In genomic region chr20:35226775-35227681, GRCh38 we compare ENCODE assay signal across 1 cellular context.
TF ChIP-seq lines count a peak whose summit lies in the region.

No MANE protein-coding gene starts in this region.

TF ChIP-seq in HepG2, 621 proteins besides CTCF, POLR2A, EP300 and RAD21 (continued from another document and continues in another):
- TF ChIP-seq, protein P1, sequence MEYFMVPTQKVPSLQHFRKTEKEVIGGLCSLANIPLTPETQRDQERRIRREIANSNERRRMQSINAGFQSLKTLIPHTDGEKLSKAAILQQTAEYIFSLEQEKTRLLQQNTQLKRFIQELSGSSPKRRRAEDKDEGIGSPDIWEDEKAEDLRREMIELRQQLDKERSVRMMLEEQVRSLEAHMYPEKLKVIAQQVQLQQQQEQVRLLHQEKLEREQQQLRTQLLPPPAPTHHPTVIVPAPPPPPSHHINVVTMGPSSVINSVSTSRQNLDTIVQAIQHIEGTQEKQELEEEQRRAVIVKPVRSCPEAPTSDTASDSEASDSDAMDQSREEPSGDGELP (IDR thresholded peaks at IDR 0.05; ENCODE audit: borderline replicate concordance, low read depth) = no peak
- TF ChIP-seq NFE2L1 (CRISPR knock-in tag; IDR thresholded peaks at IDR 0.05; ENCODE audit: borderline replicate concordance) (peak; percentile 72; the same call in 1 of the 2 replicates), RBAK (CRISPR knock-in tag; IDR thresholded peaks at IDR 0.05) (no peak), SMARCC2 (IDR thresholded peaks at IDR 0.05) (no peak), ZNF234 (CRISPR knock-in tag; conservative IDR thresholded peaks at IDR 0.05) (peak; percentile 95; the same call in 1 of the 2 replicates), ZNF354B (CRISPR knock-in tag; IDR thresholded peaks at IDR 0.05) (no peak), MAZ (IDR thresholded peaks at IDR 0.05; ENCODE audit: borderline replicate concordance, low read depth, low read length) (peak; percentile 99), MAZ (CRISPR knock-in tag; IDR thresholded peaks at IDR 0.05; ENCODE audit: low read depth) (peak; percentile 98), TEAD2 (CRISPR knock-in tag; IDR thresholded peaks at IDR 0.05) (peak; percentile 97), SRSF4 (IDR thresholded peaks at IDR 0.05; ENCODE audit: low read depth, low read length, poor library complexity, severe bottlenecking) (no peak), ZFP37 (CRISPR knock-in tag; IDR thresholded peaks at IDR 0.05; ENCODE audit: borderline replicate concordance) (peak; percentile 99), ZNF737 (CRISPR knock-in tag; IDR thresholded peaks at IDR 0.05; ENCODE audit: borderline replicate concordance) (peak; percentile 57; the same call in 1 of the 2 replicates), ZNF580 (CRISPR knock-in tag; IDR thresholded peaks at IDR 0.05; ENCODE audit: borderline replicate concordance, low read depth) (peak; percentile 98), MYC (CRISPR knock-in tag; IDR thresholded peaks at IDR 0.05; ENCODE audit: borderline replicate concordance) (peak; percentile 91), KDM4B (CRISPR knock-in tag; IDR thresholded peaks at IDR 0.05) (peak; percentile 93), NFKBIZ (CRISPR knock-in tag; IDR thresholded peaks at IDR 0.05) (peak; percentile 93), NFIB (CRISPR knock-in tag; IDR thresholded peaks at IDR 0.05; ENCODE audit: borderline replicate concordance) (no peak), YY1 (IDR thresholded peaks at IDR 0.05; ENCODE audit: insufficient read depth, insufficient replicate concordance, low read depth, low read length) (peak; percentile 37), PRDM4 (CRISPR knock-in tag; IDR thresholded peaks at IDR 0.05; ENCODE audit: borderline replicate concordance) (peak; percentile 94; the same call in 1 of the 2 replicates), ZNF768 (CRISPR knock-in tag; IDR thresholded peaks at IDR 0.05) (peak; percentile 89), ZSCAN25 (CRISPR knock-in tag; IDR thresholded peaks at IDR 0.05) (peak; percentile 80), CHD4 (IDR thresholded peaks at IDR 0.05; ENCODE audit: borderline replicate concordance, low read length) (no peak), CERS6 (CRISPR knock-in tag; IDR thresholded peaks at IDR 0.05) (peak; percentile 94; the same call in 1 of the 2 replicates), ARNT2 (CRISPR knock-in tag; IDR thresholded peaks at IDR 0.05; ENCODE audit: low read depth) (peak; percentile 98), ZFP36L1 (CRISPR knock-in tag; IDR thresholded peaks at IDR 0.05) (peak; percentile 89), GLI4 (CRISPR knock-in tag; IDR thresholded peaks at IDR 0.05; ENCODE audit: borderline replicate concordance) (peak; percentile 95), ATF4 (CRISPR knock-in tag; IDR thresholded peaks at IDR 0.05) (0 out of 4 replicates have a peak, but pooled peaks of 1 of the 2 experiments have one; percentile 17), ZNF570 (CRISPR knock-in tag; IDR thresholded peaks at IDR 0.05; ENCODE audit: borderline replicate concordance) (no peak), AHR (CRISPR knock-in tag; IDR thresholded peaks at IDR 0.05) (peak; percentile 99; the same call in 1 of the 2 replicates), ZNF225 (CRISPR knock-in tag; IDR thresholded peaks at IDR 0.05) (peak; percentile 87; the same call in 1 of the 2 replicates), ZBTB20 (CRISPR knock-in tag; IDR thresholded peaks at IDR 0.05; ENCODE audit: borderline replicate concordance, low read depth) (peak; percentile 91; the same call in 1 of the 2 replicates), KDM5A (IDR thresholded peaks at IDR 0.05; ENCODE audit: borderline replicate concordance, low read length) (no peak), ZNF251 (CRISPR knock-in tag; IDR thresholded peaks at IDR 0.05) (0 out of 2 replicates have a peak, but pooled peaks have one; percentile 71), SAFB2 (CRISPR knock-in tag; IDR thresholded peaks at IDR 0.05; ENCODE audit: borderline replicate concordance, low read depth) (peak; percentile 68; the same call in 1 of the 2 replicates), TP53 (CRISPR knock-in tag; conservative IDR thresholded peaks at IDR 0.05) (peak; percentile 88; the same call in 1 of the 2 replicates), MAF1 (CRISPR knock-in tag; IDR thresholded peaks at IDR 0.05; ENCODE audit: borderline replicate concordance) (peak; percentile 96; the same call in 1 of the 2 replicates), ZFP41 (CRISPR knock-in tag; IDR thresholded peaks at IDR 0.05; ENCODE audit: borderline replicate concordance) (peak; percentile 76; the same call in 1 of the 2 replicates), MBD4 (IDR thresholded peaks at IDR 0.05; ENCODE audit: borderline replicate concordance, low read length) (no peak)
- TF ChIP-seq, protein P2, sequence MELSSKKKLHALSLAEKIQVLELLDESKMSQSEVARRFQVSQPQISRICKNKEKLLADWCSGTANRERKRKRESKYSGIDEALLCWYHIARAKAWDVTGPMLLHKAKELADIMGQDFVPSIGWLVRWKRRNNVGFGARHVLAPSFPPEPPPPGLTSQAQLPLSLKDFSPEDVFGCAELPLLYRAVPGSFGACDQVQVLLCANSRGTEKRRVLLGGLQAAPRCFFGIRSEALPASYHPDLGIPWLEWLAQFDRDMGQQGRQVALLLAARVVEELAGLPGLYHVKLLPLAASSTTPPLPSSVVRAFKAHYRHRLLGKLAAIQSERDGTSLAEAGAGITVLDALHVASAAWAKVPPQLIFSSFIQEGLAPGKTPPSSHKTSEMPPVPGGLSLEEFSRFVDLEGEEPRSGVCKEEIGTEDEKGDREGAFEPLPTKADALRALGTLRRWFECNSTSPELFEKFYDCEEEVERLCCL (CRISPR knock-in tag; IDR thresholded peaks at IDR 0.05; ENCODE audit: borderline replicate concordance) = no peak
- TF ChIP-seq, protein P3, sequence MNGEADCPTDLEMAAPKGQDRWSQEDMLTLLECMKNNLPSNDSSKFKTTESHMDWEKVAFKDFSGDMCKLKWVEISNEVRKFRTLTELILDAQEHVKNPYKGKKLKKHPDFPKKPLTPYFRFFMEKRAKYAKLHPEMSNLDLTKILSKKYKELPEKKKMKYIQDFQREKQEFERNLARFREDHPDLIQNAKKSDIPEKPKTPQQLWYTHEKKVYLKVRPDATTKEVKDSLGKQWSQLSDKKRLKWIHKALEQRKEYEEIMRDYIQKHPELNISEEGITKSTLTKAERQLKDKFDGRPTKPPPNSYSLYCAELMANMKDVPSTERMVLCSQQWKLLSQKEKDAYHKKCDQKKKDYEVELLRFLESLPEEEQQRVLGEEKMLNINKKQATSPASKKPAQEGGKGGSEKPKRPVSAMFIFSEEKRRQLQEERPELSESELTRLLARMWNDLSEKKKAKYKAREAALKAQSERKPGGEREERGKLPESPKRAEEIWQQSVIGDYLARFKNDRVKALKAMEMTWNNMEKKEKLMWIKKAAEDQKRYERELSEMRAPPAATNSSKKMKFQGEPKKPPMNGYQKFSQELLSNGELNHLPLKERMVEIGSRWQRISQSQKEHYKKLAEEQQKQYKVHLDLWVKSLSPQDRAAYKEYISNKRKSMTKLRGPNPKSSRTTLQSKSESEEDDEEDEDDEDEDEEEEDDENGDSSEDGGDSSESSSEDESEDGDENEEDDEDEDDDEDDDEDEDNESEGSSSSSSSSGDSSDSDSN (CRISPR knock-in tag; IDR thresholded peaks at IDR 0.05) = peak; percentile 71
- TF ChIP-seq, protein P4, sequence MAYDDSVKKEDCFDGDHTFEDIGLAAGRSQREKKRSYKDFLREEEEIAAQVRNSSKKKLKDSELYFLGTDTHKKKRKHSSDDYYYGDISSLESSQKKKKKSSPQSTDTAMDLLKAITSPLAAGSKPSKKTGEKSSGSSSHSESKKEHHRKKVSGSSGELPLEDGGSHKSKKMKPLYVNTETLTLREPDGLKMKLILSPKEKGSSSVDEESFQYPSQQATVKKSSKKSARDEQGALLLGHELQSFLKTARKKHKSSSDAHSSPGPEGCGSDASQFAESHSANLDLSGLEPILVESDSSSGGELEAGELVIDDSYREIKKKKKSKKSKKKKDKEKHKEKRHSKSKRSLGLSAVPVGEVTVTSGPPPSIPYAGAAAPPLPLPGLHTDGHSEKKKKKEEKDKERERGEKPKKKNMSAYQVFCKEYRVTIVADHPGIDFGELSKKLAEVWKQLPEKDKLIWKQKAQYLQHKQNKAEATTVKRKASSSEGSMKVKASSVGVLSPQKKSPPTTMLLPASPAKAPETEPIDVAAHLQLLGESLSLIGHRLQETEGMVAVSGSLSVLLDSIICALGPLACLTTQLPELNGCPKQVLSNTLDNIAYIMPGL (CRISPR knock-in tag; IDR thresholded peaks at IDR 0.05; ENCODE audit: borderline replicate concordance in 1 of 2, low read depth in 1 of 2) = peak in 1 of 2 experiments; percentile 82; a peak in 2 of 4 replicates
- TF ChIP-seq, protein P5, sequence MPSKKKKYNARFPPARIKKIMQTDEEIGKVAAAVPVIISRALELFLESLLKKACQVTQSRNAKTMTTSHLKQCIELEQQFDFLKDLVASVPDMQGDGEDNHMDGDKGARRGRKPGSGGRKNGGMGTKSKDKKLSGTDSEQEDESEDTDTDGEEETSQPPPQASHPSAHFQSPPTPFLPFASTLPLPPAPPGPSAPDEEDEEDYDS (CRISPR knock-in tag; IDR thresholded peaks at IDR 0.05) = no peak; the same call in 1 of the 2 replicates
- TF ChIP-seq, protein P6, sequence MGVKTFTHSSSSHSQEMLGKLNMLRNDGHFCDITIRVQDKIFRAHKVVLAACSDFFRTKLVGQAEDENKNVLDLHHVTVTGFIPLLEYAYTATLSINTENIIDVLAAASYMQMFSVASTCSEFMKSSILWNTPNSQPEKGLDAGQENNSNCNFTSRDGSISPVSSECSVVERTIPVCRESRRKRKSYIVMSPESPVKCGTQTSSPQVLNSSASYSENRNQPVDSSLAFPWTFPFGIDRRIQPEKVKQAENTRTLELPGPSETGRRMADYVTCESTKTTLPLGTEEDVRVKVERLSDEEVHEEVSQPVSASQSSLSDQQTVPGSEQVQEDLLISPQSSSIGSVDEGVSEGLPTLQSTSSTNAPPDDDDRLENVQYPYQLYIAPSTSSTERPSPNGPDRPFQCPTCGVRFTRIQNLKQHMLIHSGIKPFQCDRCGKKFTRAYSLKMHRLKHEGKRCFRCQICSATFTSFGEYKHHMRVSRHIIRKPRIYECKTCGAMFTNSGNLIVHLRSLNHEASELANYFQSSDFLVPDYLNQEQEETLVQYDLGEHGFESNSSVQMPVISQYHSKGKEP (CRISPR knock-in tag; IDR thresholded peaks at IDR 0.05) = peak; percentile 98
- TF ChIP-seq, protein P7, sequence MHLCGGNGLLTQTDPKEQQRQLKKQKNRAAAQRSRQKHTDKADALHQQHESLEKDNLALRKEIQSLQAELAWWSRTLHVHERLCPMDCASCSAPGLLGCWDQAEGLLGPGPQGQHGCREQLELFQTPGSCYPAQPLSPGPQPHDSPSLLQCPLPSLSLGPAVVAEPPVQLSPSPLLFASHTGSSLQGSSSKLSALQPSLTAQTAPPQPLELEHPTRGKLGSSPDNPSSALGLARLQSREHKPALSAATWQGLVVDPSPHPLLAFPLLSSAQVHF (CRISPR knock-in tag; IDR thresholded peaks at IDR 0.05) = peak; percentile 83; the same call in 1 of the 2 replicates
- TF ChIP-seq, protein P8, sequence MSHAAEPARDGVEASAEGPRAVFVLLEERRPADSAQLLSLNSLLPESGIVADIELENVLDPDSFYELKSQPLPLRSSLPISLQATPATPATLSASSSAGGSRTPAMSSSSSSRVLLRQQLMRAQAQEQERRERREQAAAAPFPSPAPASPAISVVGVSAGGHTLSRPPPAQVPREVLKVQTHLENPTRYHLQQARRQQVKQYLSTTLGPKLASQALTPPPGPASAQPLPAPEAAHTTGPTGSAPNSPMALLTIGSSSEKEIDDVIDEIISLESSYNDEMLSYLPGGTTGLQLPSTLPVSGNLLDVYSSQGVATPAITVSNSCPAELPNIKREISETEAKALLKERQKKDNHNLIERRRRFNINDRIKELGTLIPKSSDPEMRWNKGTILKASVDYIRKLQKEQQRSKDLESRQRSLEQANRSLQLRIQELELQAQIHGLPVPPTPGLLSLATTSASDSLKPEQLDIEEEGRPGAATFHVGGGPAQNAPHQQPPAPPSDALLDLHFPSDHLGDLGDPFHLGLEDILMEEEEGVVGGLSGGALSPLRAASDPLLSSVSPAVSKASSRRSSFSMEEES (CRISPR knock-in tag; IDR thresholded peaks at IDR 0.05) = peak; percentile 90
- TF ChIP-seq, protein P9, sequence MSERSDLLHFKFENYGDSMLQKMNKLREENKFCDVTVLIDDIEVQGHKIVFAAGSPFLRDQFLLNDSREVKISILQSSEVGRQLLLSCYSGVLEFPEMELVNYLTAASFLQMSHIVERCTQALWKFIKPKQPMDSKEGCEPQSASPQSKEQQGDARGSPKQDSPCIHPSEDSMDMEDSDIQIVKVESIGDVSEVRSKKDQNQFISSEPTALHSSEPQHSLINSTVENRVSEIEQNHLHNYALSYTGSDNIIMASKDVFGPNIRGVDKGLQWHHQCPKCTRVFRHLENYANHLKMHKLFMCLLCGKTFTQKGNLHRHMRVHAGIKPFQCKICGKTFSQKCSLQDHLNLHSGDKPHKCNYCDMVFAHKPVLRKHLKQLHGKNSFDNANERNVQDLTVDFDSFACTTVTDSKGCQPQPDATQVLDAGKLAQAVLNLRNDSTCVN (CRISPR knock-in tag; IDR thresholded peaks at IDR 0.05; ENCODE audit: borderline replicate concordance) = peak; percentile 95
